ENCODE assay signal across 8 cellular contexts in the genomic region with DNA sequence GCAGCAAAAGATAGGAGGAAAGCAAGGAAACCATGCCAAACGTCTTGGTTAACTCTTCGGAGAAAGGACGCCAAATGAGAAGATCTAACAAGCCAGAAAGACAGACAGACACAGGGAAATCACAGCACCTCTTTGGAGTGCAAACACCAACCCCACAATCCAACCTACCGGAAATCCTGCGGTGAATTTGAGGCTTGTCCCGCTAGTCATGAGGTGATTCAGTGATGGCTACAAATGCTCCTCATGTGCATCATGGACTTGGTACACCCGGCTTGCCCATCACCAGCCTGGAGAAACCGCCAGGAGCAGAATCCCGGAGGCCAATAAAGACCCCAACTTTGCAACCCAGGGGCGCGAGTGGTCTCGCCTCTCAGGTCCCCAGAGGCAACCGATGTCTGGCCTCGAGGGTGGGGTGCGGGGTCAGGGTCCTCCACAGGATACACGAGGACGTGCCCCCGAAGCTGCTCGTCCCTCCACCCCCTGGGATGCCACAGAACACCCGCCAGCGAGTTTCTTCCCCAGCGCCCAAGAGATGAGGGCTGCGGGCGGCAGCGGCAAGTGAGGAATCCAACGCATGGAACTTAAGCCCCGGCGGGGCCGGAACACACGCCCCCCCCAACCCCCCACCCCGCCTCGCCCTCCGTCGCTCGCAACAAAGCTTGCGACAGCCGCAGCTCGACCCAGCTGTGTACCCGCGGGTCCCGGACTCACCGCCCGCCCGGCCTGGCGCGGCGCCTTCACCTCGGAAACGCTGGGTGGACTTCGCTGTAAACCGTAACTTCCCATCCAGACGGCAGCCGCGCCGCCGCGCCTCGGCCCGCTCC. TPM values are rescaled to one million over a fixed set of nuclear protein-coding genes. Genes with fewer than 3 reads are reported as not detected.
A peak's percentile ranks its signal among the peaks of the same experiment; 100 is the strongest.
DNase-seq lines count a peak whose midpoint lies in the region; ATAC-seq and TF ChIP-seq lines count a peak whose summit lies in the region.
"Not testable (repeated sequence)": the region's sequence is repeated elsewhere in the genome, so short reads cannot be mapped to it uniquely, and the experiment has no call there.

No MANE protein-coding gene starts in this region.

- TF ChIP-seq POLR2A in Peyer's patch (IDR thresholded peaks at IDR 0.05), result not testable (repeated sequence)

- H3K9me3 ChIP-seq in Peyer's patch, result peaks cover 0 to 11% (median 4%) of the 10 kb centered on the region in 4 donors
- H3K9me3 ChIP-seq in mesodermal cell (ENCODE audit: control insufficient read depth, low read length), result not testable (repeated sequence)

- ATAC-seq in GM19463 (IDR thresholded peaks at IDR 0.05; ENCODE audit: unreplicated experiment) (peak; percentile 62), HG03139 (IDR thresholded peaks at IDR 0.05; ENCODE audit: unreplicated experiment) (peak; percentile 55)

- WGBS in mesodermal cell (ENCODE audit: insufficient coverage in 2 of 2), 2 experiments, result 1 to 2% methylated on average over 8 to 17 of the region's 59 CpGs

- H3K4me3 ChIP-seq in Peyer's patch, result peak overlapping the region; percentile 43 to 83 (median 62)
- H3K4me3 ChIP-seq in mesodermal cell (ENCODE audit: extremely low read depth, insufficient read depth, low read length, poor library complexity, severe bottlenecking), result peak overlapping the region; percentile 52

- TF ChIP-seq CTCF in C4-2B (conservative IDR thresholded peaks at IDR 0.05); Peyer's patch (IDR thresholded peaks at IDR 0.05): not testable (repeated sequence)

- H3K27ac ChIP-seq in C4-2B (peak overlapping the region; percentile 66), Peyer's patch (peak overlapping the region in 3 of 4 donors; percentile 22 to 71 (median 69)), epithelial cell of prostate (peak overlapping the region; percentile 37)
- not testable (repeated sequence) for H3K27ac ChIP-seq in mesodermal cell (ENCODE audit: low read depth, low read length, severe bottlenecking)

- DNase-seq in Peyer's patch, result peak; percentile 32 to 53 (median 41)
- peak; percentile 57 to 65 for DNase-seq in activated T-cell treated with anti-CD3 and anti-CD28 coated beads, Interleukin-2, amount 50 U/mL, for 48 hours
- DNase-seq in epithelial cell of prostate (ENCODE audit: low read depth, low spot score), result peak; percentile 16
- peak; percentile 11 for DNase-seq in stimulated activated CD8-positive, alpha-beta memory T cell treated with anti-CD3 and anti-CD28 coated beads, Interleukin-12 subunit alpha, Interleukin-12 subunit beta, amount 100 ng/mL, for 1 hour (ENCODE audit: low read depth)

- H3K27me3 ChIP-seq in Peyer's patch, result not testable (repeated sequence)

- not testable (repeated sequence) for H3K4me1 ChIP-seq in Peyer's patch; mesodermal cell (ENCODE audit: control insufficient read depth, insufficient read depth, low read length, poor library complexity, severe bottlenecking)

- not testable (repeated sequence) for H3K36me3 ChIP-seq in Peyer's patch; mesodermal cell (ENCODE audit: control insufficient read depth, insufficient read depth, low read length)

RNA-seq across cellular contexts. Expression of gene NBPF20, which starts 0.6 kb away (rescaled TPM):
- total RNA-seq in Peyer's patch, result 10 to 100 TPM in 1 of 4 donors, 1 to 10 TPM in 3; 1.6 to 10.7 (median 5.5) TPM
- 1.7 TPM for polyA plus RNA-seq in mesodermal cell (2013, experiment 1 of 2)
- 0.86 TPM for polyA plus RNA-seq in mesodermal cell (2013, experiment 2 of 2)

Comparison
In these comparisons a context has a peak if more than half of its experiments do, and no peak if none do; other contexts are left out.
1. DNase-seq: peak in every context shown above with its lines; median percentile 61 in activated T-cell treated with anti-CD3 and anti-CD28 coated beads, Interleukin-2, amount 50 U/mL, for 48 hours; 41 in Peyer's patch; 16 in epithelial cell of prostate; 11 in stimulated activated CD8-positive, alpha-beta memory T cell treated with anti-CD3 and anti-CD28 coated beads, Interleukin-12 subunit alpha, Interleukin-12 subunit beta, amount 100 ng/mL, for 1 hour.